In the genomic region with DNA sequence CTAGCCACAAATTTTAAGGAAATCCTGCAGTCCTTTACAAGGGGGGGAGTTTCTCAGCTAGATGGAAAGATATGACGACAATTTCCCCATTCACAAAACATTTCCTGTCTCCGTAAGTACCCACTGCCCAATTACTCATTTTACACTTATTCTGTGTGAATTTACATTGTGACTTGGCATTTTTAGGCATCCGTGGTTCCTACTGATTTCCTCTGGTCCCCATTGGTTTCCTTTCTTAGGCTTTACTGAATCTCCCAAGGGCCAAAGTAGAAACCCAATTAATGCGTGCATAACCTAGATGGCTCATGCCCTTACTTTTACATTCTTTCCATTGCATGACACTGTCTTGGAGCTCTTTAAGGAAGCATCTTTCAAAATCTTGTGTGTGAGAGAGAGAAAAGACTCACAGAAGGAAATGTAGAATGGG, we compare ENCODE assay signal across 23 cellular contexts. TPM values are rescaled to one million over a fixed set of nuclear protein-coding genes. Genes with fewer than 3 reads are reported as not detected.
DNase-seq lines count a peak whose midpoint lies in the region; ATAC-seq and TF ChIP-seq lines count a peak whose summit lies in the region.
"Had no signal": no experiment of that assay in that cellular context is flagged by ENCODE, and none has a peak within 500 bp of the region (broad histone marks: within the 10 kb centered on the region; RNA-seq: fewer than 3 reads in every experiment).

No MANE protein-coding gene starts in this region.

- H2AFZ ChIP-seq in neural progenitor cell (replicated peaks): no peak overlapping the region

- no peaks in the 10 kb centered on the region for H3K79me2 ChIP-seq in neural progenitor cell (ENCODE audit: low read depth)

- H3K27ac ChIP-seq in mesodermal cell (ENCODE audit: low read depth, low read length, severe bottlenecking): peak overlapping the region; percentile 36
- no peak overlapping the region for H3K27ac ChIP-seq in neural progenitor cell
- H3K27ac ChIP-seq: left lung, pancreas, skin epidermis had no signal

- H3K36me3 ChIP-seq in mesodermal cell (ENCODE audit: control insufficient read depth, insufficient read depth, low read length) (no peaks in the 10 kb centered on the region), neural progenitor cell (no peaks in the 10 kb centered on the region)
- H3K36me3 ChIP-seq: left lung, pancreas had no signal

- H3K4me1 Mint-ChIP-seq in neural progenitor cell: peaks cover 32% of the 10 kb centered on the region

- H3F3A ChIP-seq in neural progenitor cell (ENCODE audit: low read depth): no peaks in the 10 kb centered on the region

- H3K4me1 ChIP-seq in mesodermal cell (ENCODE audit: control insufficient read depth, insufficient read depth, low read length, poor library complexity, severe bottlenecking): peaks cover 12% of the 10 kb centered on the region
- peaks cover 18% of the 10 kb centered on the region for H3K4me1 ChIP-seq in neural progenitor cell

- no peak overlapping the region for H3K9ac ChIP-seq in neural progenitor cell

- no peak overlapping the region for H3K4me2 ChIP-seq in neural progenitor cell

- no peak overlapping the region for H3K4me3 Mint-ChIP-seq in neural progenitor cell
- H3K4me3 Mint-ChIP-seq: activated CD4-positive, alpha-beta memory T cell treated with anti-CD3 and anti-CD28 coated beads, Interleukin-2, amount 10 ng/mL, durations not matched to agents 7 days and 5 days; activated T-cell treated with anti-CD3 and anti-CD28 coated beads, Interleukin-2, amount 50 U/mL, for 72 hours; WTC11 had no signal

- in situ Hi-C loops in astrocyte of the spinal cord (cut with HindIII; ENCODE audit: low sequenced_read_pairs): no loop called here

- TF ChIP-seq CTCF in astrocyte of the spinal cord (IDR thresholded peaks at IDR 0.05; ENCODE audit: low read depth, low read length) (no peak), neural progenitor cell (IDR thresholded peaks at IDR 0.05) (no peak)

- H4K20me1 ChIP-seq in neural progenitor cell (ENCODE audit: low read depth): no peaks in the 10 kb centered on the region

- ATAC-seq in HG03280 (IDR thresholded peaks at IDR 0.05; ENCODE audit: unreplicated experiment) (no peak), left cardiac atrium (no peak)
- ATAC-seq: activated T-cell treated with anti-CD3 and anti-CD28 coated beads, Interleukin-2, amount 50 U/mL, for 72 hours; left lung; Panc1; pancreas; WTC11 had no signal

- DNase-seq in CD1c-positive myeloid dendritic cell (ENCODE audit: extremely low spot score): peak; percentile 6
- DNase-seq in NCI-H460 (ENCODE audit: extremely low read depth, low read depth): peak; percentile 97
- peak; percentile 16 for DNase-seq in astrocyte of the spinal cord (ENCODE audit: low read depth, low spot score)
- no peak for DNase-seq in left cardiac atrium
- DNase-seq in neural progenitor cell (ENCODE audit: low spot score): no peak
- no peak for DNase-seq in DMS 273 (lab: John Stamatoyannopoulos, UW; ENCODE audit: unreplicated experiment)
- DNase-seq: activated CD4-positive, alpha-beta memory T cell treated with anti-CD3 and anti-CD28 coated beads, Interleukin-2, amount 10 ng/mL, durations not matched to agents 7 days and 5 days; activated T-cell treated with anti-CD3 and anti-CD28 coated beads, Interleukin-2, amount 50 U/mL, for 72 hours; caudate nucleus; effector CD8-positive, alpha-beta T cell; IMR-90; left lung; NCI-H1048; NCI-H69; pancreas; stimulated activated CD4-positive, alpha-beta T cell treated with anti-CD3 and anti-CD28 coated beads, Interleukin-4, amount 100 ng/mL, for 4 hours; stimulated activated CD8-positive, alpha-beta memory T cell treated with anti-CD3 and anti-CD28 coated beads, Interleukin-4, amount 100 ng/mL, for 48 hours had no signal

- no peaks in the 10 kb centered on the region for H3K36me3 Mint-ChIP-seq in neural progenitor cell
- H3K36me3 Mint-ChIP-seq: WTC11 had no signal

- H3K9me3 ChIP-seq in mesodermal cell (ENCODE audit: control insufficient read depth, low read length) (no peaks in the 10 kb centered on the region), neural progenitor cell (ENCODE audit: low read depth) (no peaks in the 10 kb centered on the region)
- H3K9me3 ChIP-seq: left lung, pancreas had no signal

- no peak overlapping the region for H3K27ac Mint-ChIP-seq in neural progenitor cell
- H3K27ac Mint-ChIP-seq: activated CD4-positive, alpha-beta memory T cell treated with anti-CD3 and anti-CD28 coated beads, Interleukin-2, amount 10 ng/mL, durations not matched to agents 7 days and 5 days; activated T-cell treated with anti-CD3 and anti-CD28 coated beads, Interleukin-2, amount 50 U/mL, for 72 hours; WTC11 had no signal

- no peaks in the 10 kb centered on the region for H3K27me3 ChIP-seq in neural progenitor cell
- H3K27me3 ChIP-seq: pancreas had no signal

- intact Hi-C loops in left cardiac atrium (cut with DNase I): no loop called here

- H3K9me3 Mint-ChIP-seq in neural progenitor cell: no peaks in the 10 kb centered on the region
- H3K9me3 Mint-ChIP-seq: activated CD4-positive, alpha-beta memory T cell treated with anti-CD3 and anti-CD28 coated beads, Interleukin-2, amount 10 ng/mL, durations not matched to agents 7 days and 5 days; activated T-cell treated with anti-CD3 and anti-CD28 coated beads, Interleukin-2, amount 50 U/mL, for 72 hours; WTC11 had no signal

- H3K27me3 Mint-ChIP-seq in neural progenitor cell (ENCODE audit: insufficient read depth, low read depth): peaks cover 2% of the 10 kb centered on the region

- H3K4me3 ChIP-seq in astrocyte of the spinal cord (ENCODE audit: low read depth, low read length) (no peak overlapping the region), mesodermal cell (ENCODE audit: extremely low read depth, insufficient read depth, low read length, poor library complexity, severe bottlenecking) (no peak overlapping the region), neural progenitor cell (no peak overlapping the region)
- H3K4me3 ChIP-seq: left lung, pancreas, skin epidermis had no signal

- WGBS in mesodermal cell (ENCODE audit: insufficient coverage in 2 of 2), 2 experiments: 69 to 71% methylated on average over 1 to 3 of the region's 4 CpGs

RNA-seq across cellular contexts. Expression of gene NRCAM, which starts 35.7 kb away (rescaled TPM):
- 130 and 158 TPM in 2 replicates for total RNA-seq in NCI-H460 (2014; rRNA removed; shearing (Covaris generic))
- 82.9 and 104 TPM in 2 replicates for polyA plus RNA-seq in NCI-H460 (2014; cell fraction: nucleus; rRNA removed)
- 8.8 TPM for polyA plus RNA-seq in mesodermal cell (2013, experiment 1 of 2)
- polyA plus RNA-seq in mesodermal cell (2013, experiment 2 of 2): 7.7 TPM
- total RNA-seq in left cardiac atrium (1 to 10 TPM in 1 of 2 donors, under 1 TPM in 1; 0.47 to 3.4 TPM), neural progenitor cell (ENCODE audit: low replicate concordance) (37.2 and 104 TPM in 2 replicates)
- total RNA-seq: activated CD4-positive, alpha-beta memory T cell treated with anti-CD3 and anti-CD28 coated beads, Interleukin-2, amount 10 ng/mL, durations not matched to agents 7 days and 5 days; G401 had no signal

Comparison
In these comparisons a context has a peak if more than half of its experiments do, and no peak if none do; other contexts are left out.
1. DNase-seq: peak in CD1c-positive myeloid dendritic cell (single experiment), NCI-H460 (single experiment) and astrocyte of the spinal cord (single experiment); none in left cardiac atrium (single experiment), neural progenitor cell (single experiment) and DMS 273 (single experiment).